Comparison of ENCODE assay signal across 15 cellular contexts in genomic region chr13:24648983-24649684, GRCh38. TPM values are rescaled to one million over a fixed set of nuclear protein-coding genes. Genes with fewer than 3 reads are reported as not detected.
A peak's percentile ranks its signal among the peaks of the same experiment; 100 is the strongest.
DNase-seq lines count a peak whose midpoint lies in the region; ATAC-seq and TF ChIP-seq lines count a peak whose summit lies in the region.
"Had no signal": no experiment of that assay in that cellular context is flagged by ENCODE, and none has a peak within 500 bp of the region (broad histone marks: within the 10 kb centered on the region; RNA-seq: fewer than 3 reads in every experiment).

No MANE protein-coding gene starts in this region.

- H3K9me3 Mint-ChIP-seq in activated T-cell treated with anti-CD3 and anti-CD28 coated beads, Interleukin-2, amount 50 U/mL, for 72 hours, result no peaks in the 10 kb centered on the region

- peaks cover 16% of the 10 kb centered on the region for H3K4me1 Mint-ChIP-seq in activated T-cell treated with anti-CD3 and anti-CD28 coated beads, Interleukin-2, amount 50 U/mL, for 72 hours (ENCODE audit: low read depth)

- TF ChIP-seq POLR2A in esophagus squamous epithelium (IDR thresholded peaks at IDR 0.05), result no peak

- WGBS in esophagus squamous epithelium, 2 donors, result 62 to 80% methylated on average over 9 to 11 of the region's 14 CpGs

- peak overlapping the region; percentile 78 for H3K27ac ChIP-seq in mucosa of rectum (ENCODE audit: low read depth in 2 of 2, low read length in 2 of 2)
- no peak overlapping the region for H3K27ac ChIP-seq in esophagus squamous epithelium
- H3K27ac ChIP-seq: left lung had no signal

- intact Hi-C loops in esophagus squamous epithelium (cut with DNase I), result no loop called here

- no peak for TF ChIP-seq CTCF in esophagus squamous epithelium (IDR thresholded peaks at IDR 0.05)

- H3K4me1 ChIP-seq in mucosa of rectum (ENCODE audit: control insufficient read depth in 2 of 2, insufficient read depth in 2 of 2, low read length in 2 of 2), result peaks cover 22 to 26% of the 10 kb centered on the region in 2 donors
- H3K4me1 ChIP-seq in esophagus squamous epithelium, result peaks cover 2 to 20% (median 8%) of the 10 kb centered on the region in 3 donors
- H3K4me1 ChIP-seq: BE2C, left lung had no signal

- no peak overlapping the region for H3K9ac ChIP-seq in mucosa of rectum (ENCODE audit: low read depth in 1 of 2, low read length in 2 of 2)

- H3K9me3 ChIP-seq in mucosa of rectum (ENCODE audit: control insufficient read depth in 2 of 2, low read length in 2 of 2) (no peaks in the 10 kb centered on the region), esophagus squamous epithelium (no peaks in the 10 kb centered on the region)
- H3K9me3 ChIP-seq: BE2C, left lung had no signal

- H3K27me3 Mint-ChIP-seq in activated T-cell treated with anti-CD3 and anti-CD28 coated beads, Interleukin-2, amount 50 U/mL, for 72 hours (ENCODE audit: low read depth), result peaks cover 11% of the 10 kb centered on the region

- no peak overlapping the region for H3K4me3 ChIP-seq in mucosa of rectum (ENCODE audit: low read length in 2 of 2)
- H3K4me3 ChIP-seq in esophagus squamous epithelium, result no peak overlapping the region
- H3K4me3 ChIP-seq: left lung had no signal

- H3K27ac Mint-ChIP-seq in activated T-cell treated with anti-CD3 and anti-CD28 coated beads, Interleukin-2, amount 50 U/mL, for 72 hours, result peak overlapping the region; percentile 14

- H3K36me3 Mint-ChIP-seq in activated T-cell treated with anti-CD3 and anti-CD28 coated beads, Interleukin-2, amount 50 U/mL, for 72 hours (ENCODE audit: insufficient read depth in 2 of 2), result peaks cover 2 to 3% of the 10 kb centered on the region in 2 donors

- no peaks in the 10 kb centered on the region for H3K36me3 ChIP-seq in mucosa of rectum (ENCODE audit: control insufficient read depth in 2 of 2, insufficient read depth in 2 of 2, low read length in 2 of 2)
- H3K36me3 ChIP-seq in esophagus squamous epithelium, result no peaks in the 10 kb centered on the region
- H3K36me3 ChIP-seq: BE2C, left lung had no signal

- no peaks in the 10 kb centered on the region for H3K27me3 ChIP-seq in mucosa of rectum (ENCODE audit: control insufficient read depth in 2 of 2, insufficient read depth in 2 of 2, low read length in 2 of 2)
- H3K27me3 ChIP-seq in esophagus squamous epithelium, result no peaks in the 10 kb centered on the region
- H3K27me3 ChIP-seq: BE2C, left lung had no signal

- DNase-seq in activated T-cell treated with anti-CD3 and anti-CD28 coated beads, Interleukin-2, amount 50 U/mL, for 72 hours, result no peak
- DNase-seq in esophagus squamous epithelium (lab: John Stamatoyannopoulos, UW), result no peak
- no peak for DNase-seq in stimulated activated naive CD4-positive, alpha-beta T cell (lab: John Stamatoyannopoulos, UW)
- no peak for DNase-seq in stimulated activated CD4-positive, alpha-beta T cell treated with anti-CD3 and anti-CD28 coated beads, Interleukin-1b, Interleukin-23, amount 100 ng/mL, for 48 hours
- DNase-seq: activated CD4-positive, CD25-positive, alpha-beta regulatory T cell; BE2C; foreskin fibroblast; left lung; NCI-H1694 treated with DMSO at 0.1 percent for 48 hours; stimulated activated CD4-positive, alpha-beta T cell treated with anti-CD3 and anti-CD28 coated beads, Interleukin-12 subunit alpha, Interleukin-12 subunit beta, amount 100 ng/mL, for 4 hours had no signal

- H3K4me3 Mint-ChIP-seq in activated T-cell treated with anti-CD3 and anti-CD28 coated beads, Interleukin-2, amount 50 U/mL, for 72 hours, result peak overlapping the region; percentile 33 to 46

- ATAC-seq in GM18520 (IDR thresholded peaks at IDR 0.05; ENCODE audit: unreplicated experiment), result peak; percentile 37
- peak; percentile 48 for ATAC-seq in HG02571 (IDR thresholded peaks at IDR 0.05; ENCODE audit: unreplicated experiment)
- peak; percentile 88 to 89 for ATAC-seq in activated T-cell treated with anti-CD3 and anti-CD28 coated beads, Interleukin-2, amount 50 U/mL, for 72 hours (replicated peaks in 1 of 2)
- ATAC-seq: left lung had no signal

RNA-seq across cellular contexts. Expression of gene ATP12A, which starts 31.1 kb away (rescaled TPM):
- total RNA-seq in activated T-cell treated with anti-CD3 and anti-CD28 coated beads, Interleukin-2, amount 50 U/mL, for 72 hours, result under 1 TPM; 0.05 to 0.32 TPM
- 1 to 10 TPM in 3 of 4 donors, under 1 TPM in 1; 0.31 to 2.9 (median 2.4) TPM for total RNA-seq in esophagus squamous epithelium
- total RNA-seq: chondrocyte, pulmonary artery endothelial cell had no signal

Comparison
In these comparisons a context has a peak if more than half of its experiments do, and no peak if none do; other contexts are left out.
1. ATAC-seq: peak in every context shown above with its lines; median percentile 88 in activated T-cell treated with anti-CD3 and anti-CD28 coated beads, Interleukin-2, amount 50 U/mL, for 72 hours; 48 in HG02571; 37 in GM18520.
2. H3K27ac ChIP-seq: peak in mucosa of rectum (2 of 2); none in esophagus squamous epithelium (0 of 4).